Comparison of ENCODE assay signal across 20 cellular contexts in the genomic region with DNA sequence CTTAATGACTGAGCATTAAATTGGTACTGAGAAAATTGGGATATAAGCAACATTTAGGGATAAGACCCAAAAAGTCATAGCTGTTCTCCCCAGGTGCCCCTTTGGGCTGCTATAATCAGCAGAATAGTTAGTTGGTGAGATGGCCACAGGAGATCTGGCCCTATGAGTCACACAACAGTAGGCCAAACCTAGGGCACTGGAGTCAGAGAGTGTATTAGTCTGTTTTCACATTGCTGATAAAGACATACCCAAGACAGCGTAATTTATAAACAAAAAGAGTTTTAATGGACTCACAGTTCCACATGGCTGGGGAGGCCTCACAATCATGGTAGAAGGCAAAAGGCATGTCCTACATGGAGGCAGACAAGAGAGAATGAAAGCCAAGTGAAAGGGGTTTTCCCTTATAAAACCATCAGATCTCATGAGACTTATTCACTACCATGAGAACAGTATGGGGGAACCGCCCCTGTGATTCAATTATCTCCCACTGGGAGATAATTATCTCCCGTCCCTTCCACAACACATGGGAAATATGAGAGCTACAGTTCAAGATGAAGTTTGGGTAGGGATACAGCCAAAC.
"Had no signal": no experiment of that assay in that cellular context is flagged by ENCODE, and none has a peak within 500 bp of the region (broad histone marks: within the 10 kb centered on the region; RNA-seq: fewer than 3 reads in every experiment).

No MANE protein-coding gene starts in this region.

- ATAC-seq: activated CD8-positive, alpha-beta memory T cell treated with anti-CD3 and anti-CD28 coated beads, Interleukin-2, amount 10 ng/mL, durations not matched to agents 7 days and 5 days; lower lobe of right lung had no signal

- H3K9me3 ChIP-seq: lower lobe of right lung, prostate gland, right atrium auricular region, tibial nerve, uterus had no signal

- H3K27ac ChIP-seq: coronary artery, lower lobe of right lung, prostate gland, right atrium auricular region, tibial nerve, uterus had no signal

- DNase-seq: activated B cell treated with CpG ODN at 0.5 μM for 24 hours; activated CD4-positive, alpha-beta memory T cell treated with anti-CD3 and anti-CD28 coated beads, Interleukin-2, amount 10 ng/mL, durations not matched to agents 7 days and 5 days; activated CD4-positive, alpha-beta T cell treated with anti-CD3 and anti-CD28 coated beads for 48 hours; activated CD8-positive, alpha-beta memory T cell treated with anti-CD3 and anti-CD28 coated beads, Interleukin-2, amount 10 ng/mL, durations not matched to agents 7 days and 5 days; amygdala; central memory CD4-positive, alpha-beta T cell; foreskin melanocyte; glutamatergic neuron; hypothalamus; islet precursor cell; lower lobe of right lung; midbrain; naive B cell; stimulated activated CD4-positive, alpha-beta T cell treated with anti-CD3 and anti-CD28 coated beads, Interleukin-15, amount 100 ng/mL, for 24 hours; stimulated activated CD4-positive, alpha-beta T cell treated with anti-CD3 and anti-CD28 coated beads, Interleukin-2, amount 100 ng/mL, for 48 hours; uterus had no signal

- H3K4me1 ChIP-seq: lower lobe of right lung, prostate gland, right atrium auricular region, tibial nerve, uterus had no signal

- H3K4me3 ChIP-seq: coronary artery, lower lobe of right lung, prostate gland, right atrium auricular region, tibial nerve, uterus had no signal

- H3K36me3 ChIP-seq: lower lobe of right lung, prostate gland, right atrium auricular region, tibial nerve, uterus had no signal

- H3K27me3 ChIP-seq: right atrium auricular region, tibial nerve, uterus had no signal
